Comparison of ENCODE assay signal across 17 cellular contexts in the genomic region with DNA sequence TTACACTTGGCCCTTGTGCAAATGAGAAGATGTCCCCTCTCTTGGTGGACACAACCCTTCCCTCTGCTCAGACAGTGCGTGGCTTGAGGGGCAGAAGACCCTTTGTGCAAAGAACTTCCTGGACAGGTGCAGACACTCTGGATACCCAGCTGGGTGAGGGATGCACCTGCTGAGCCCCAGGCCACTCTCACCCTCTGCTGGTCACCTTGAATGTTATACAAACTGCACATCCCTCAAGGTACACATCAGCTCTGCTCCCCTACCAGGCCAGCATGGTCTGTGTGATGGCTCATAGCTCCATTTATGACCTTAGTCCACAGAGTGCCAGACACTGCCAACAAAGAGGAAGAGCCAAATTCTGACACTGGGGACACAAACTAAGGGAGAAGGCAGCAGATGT. TPM values are rescaled to one million over a fixed set of nuclear protein-coding genes. Genes with fewer than 3 reads are reported as not detected.
DNase-seq lines count a peak whose midpoint lies in the region; ATAC-seq and TF ChIP-seq lines count a peak whose summit lies in the region.
"Had no signal": no experiment of that assay in that cellular context is flagged by ENCODE, and none has a peak within 500 bp of the region (broad histone marks: within the 10 kb centered on the region; RNA-seq: fewer than 3 reads in every experiment).

No MANE protein-coding gene starts in this region.

- no TSS peak for BruUV-seq in PC-3 (replicated peaks; lab: Mats Ljungman, UMichigan)

- H3F3A ChIP-seq in PC-3 (ENCODE audit: low read length, unreplicated experiment), result no peaks in the 10 kb centered on the region

- WGBS in hepatocyte (ENCODE audit: low lambda C conversion rate, missing lambda C conversion rate), result 100% methylated on average over 1 of the region's 1 CpG

- H2AFZ ChIP-seq in hepatocyte (no peak overlapping the region), PC-3 (ENCODE audit: low read length) (no peak overlapping the region)

- H3K9me3 ChIP-seq in hepatocyte (ENCODE audit: low read depth) (peaks cover 3% of the 10 kb centered on the region), PC-3 (ENCODE audit: low read length) (no peaks in the 10 kb centered on the region)

- H4K20me1 ChIP-seq in hepatocyte (ENCODE audit: insufficient read depth, poor library complexity, severe bottlenecking) (no peaks in the 10 kb centered on the region), PC-3 (ENCODE audit: low read length) (no peaks in the 10 kb centered on the region)

- H3K4me1 ChIP-seq in hepatocyte (ENCODE audit: insufficient read depth) (peaks cover 3% of the 10 kb centered on the region), PC-3 (ENCODE audit: insufficient read depth, low read length) (no peaks in the 10 kb centered on the region; the same call in 1 of the 2 replicates)

- H3K27me3 ChIP-seq in hepatocyte (peaks cover 8% of the 10 kb centered on the region), PC-3 (ENCODE audit: low read length) (peaks cover 29% of the 10 kb centered on the region)

- CTCF ChIA-PET in PC-3 (lab: Charles Lee), result interaction anchor here (0.7 kb wide), 1 partner anchor 774 kb away, joined by 3 read pairs; no protein-coding TSS in a partner anchor

- no peaks in the 10 kb centered on the region for H3K9me2 ChIP-seq in hepatocyte (replicated peaks; ENCODE audit: insufficient read depth)
- H3K9me2 ChIP-seq in PC-3 (replicated peaks; ENCODE audit: low read length), result no peaks in the 10 kb centered on the region

- no peak for ATAC-seq in PC-3
- no peak for ATAC-seq in GM18909 (IDR thresholded peaks at IDR 0.05; ENCODE audit: poor library complexity, unreplicated experiment)

- H3K36me3 ChIP-seq in hepatocyte (replicated peaks; ENCODE audit: insufficient read depth, low read depth) (no peaks in the 10 kb centered on the region), PC-3 (ENCODE audit: low read depth, low read length) (no peaks in the 10 kb centered on the region)

- no peak overlapping the region for H3K9ac ChIP-seq in PC-3 (ENCODE audit: low read length)

- POLR2A ChIA-PET in PC-3 (lab: Charles Lee; ENCODE audit: unreplicated experiment), result no interaction called here

- DNase-seq in COR-L47 (lab: John Stamatoyannopoulos, UW) (peak; percentile 16), HT-29 (ENCODE audit: low spot score) (peak; percentile 3), NCI-H69 (lab: John Stamatoyannopoulos, UW) (peak; percentile 80), hepatocyte (ENCODE audit: low spot score) (peak; percentile 16), PC-3 (no peak), GF-D8 (lab: John Stamatoyannopoulos, UW) (no peak)
- DNase-seq: ACHN; CD4-positive, alpha-beta T cell; DMS 273 treated with DMSO at 0.1 percent for 48 hours; Kasumi-1; NCI-H1417 treated with DMSO at 0.1 percent for 48 hours; NCI-H2081 treated with DMSO at 0.1 percent for 48 hours; NCI-H226; NCI-H774; RPMI8226 had no signal

- H3K79me2 ChIP-seq in hepatocyte (no peaks in the 10 kb centered on the region), PC-3 (ENCODE audit: low read length) (no peaks in the 10 kb centered on the region)

- H3K27ac ChIP-seq in hepatocyte, result no peak overlapping the region
- H3K27ac ChIP-seq in PC-3 (ENCODE audit: low read length), result no peak overlapping the region

- H3K4me2 ChIP-seq in hepatocyte (no peak overlapping the region), PC-3 (ENCODE audit: low read length) (no peak overlapping the region)

- intact Hi-C loops in PC-3 (cut with micrococcal nuclease), result no loop called here

- H3K4me3 ChIP-seq in hepatocyte (no peak overlapping the region), PC-3 (ENCODE audit: low read length) (no peak overlapping the region)

- no peak for TF ChIP-seq CTCF in hepatocyte (IDR thresholded peaks at IDR 0.05; ENCODE audit: poor library complexity)
- TF ChIP-seq CTCF in PC-3 (conservative IDR thresholded peaks at IDR 0.05; ENCODE audit: low read depth, low read length), result no peak

RNA-seq across cellular contexts. Expression of a gene that starts 3.1 kb away (rescaled TPM):
- not detected in 2 replicates for total RNA-seq in HT-29 (2014; rRNA removed; shearing (Covaris generic))
- total RNA-seq in hepatocyte (1.1 and 1.6 TPM in 2 replicates), PC-3 (2014; rRNA removed) (not detected in 2 replicates)
- 0.41 and 1.2 TPM in 2 replicates for polyA plus RNA-seq in hepatocyte
- total RNA-seq: CD4-positive, alpha-beta T cell; T-helper 2 cell treated with Interferon-gamma antibody and Interleukin-4, amounts not matched to agents 100 ng/mL and 5 ng/mL, for 36 hours had no signal

Comparison
In these comparisons a context has a peak if more than half of its experiments do, and no peak if none do; other contexts are left out.
1. DNase-seq: peak in COR-L47 (single experiment), HT-29 (single experiment), NCI-H69 (single experiment) and hepatocyte (single experiment); none in PC-3 (single experiment) and GF-D8 (single experiment).